Comparison of ENCODE assay signal across 3 cellular contexts in genomic region chr7:27593226-27593625, GRCh38.
A peak's percentile ranks its signal among the peaks of the same experiment; 100 is the strongest.
TF ChIP-seq lines count a peak whose summit lies in the region.

No MANE protein-coding gene starts in this region.

TF ChIP-seq in GM12891, 5 proteins besides CTCF, POLR2A, EP300 and RAD21:
- TF ChIP-seq POLR2AphosphoS5 (IDR thresholded peaks at IDR 0.05; ENCODE audit: low read depth, low read length) = no peak
- no peak for TF ChIP-seq POU2F2 (IDR thresholded peaks at IDR 0.05; ENCODE audit: low read depth, low read length)
- no peak for TF ChIP-seq SPI1 (IDR thresholded peaks at IDR 0.05; ENCODE audit: low read depth, low read length)
- TF ChIP-seq TAF1 (IDR thresholded peaks at IDR 0.05; ENCODE audit: low read depth, low read length) = no peak
- no peak for TF ChIP-seq PAX5 (IDR thresholded peaks at IDR 0.05; ENCODE audit: insufficient read depth, low read length, severe bottlenecking)

TF ChIP-seq in IMR-90, 13 proteins besides CTCF, POLR2A, EP300 and RAD21:
- TF ChIP-seq USF2 (IDR thresholded peaks at IDR 0.05; ENCODE audit: low read depth, low read length) (no peak), NFE2L2 (IDR thresholded peaks at IDR 0.05; ENCODE audit: low read depth, low read length) (no peak), BHLHE40 (IDR thresholded peaks at IDR 0.05; ENCODE audit: low read depth, low read length) (no peak), FOS (IDR thresholded peaks at IDR 0.05; ENCODE audit: low read depth, low read length) (no peak), ELK1 (IDR thresholded peaks at IDR 0.05; ENCODE audit: borderline replicate concordance, low read depth, low read length) (no peak), CHD1 (IDR thresholded peaks at IDR 0.05; ENCODE audit: low read depth, low read length) (no peak), MAFK (IDR thresholded peaks at IDR 0.05; ENCODE audit: low read depth, low read length) (no peak), RCOR1 (IDR thresholded peaks at IDR 0.05; ENCODE audit: insufficient replicate concordance, low read length) (no peak), MXI1 (IDR thresholded peaks at IDR 0.05; ENCODE audit: borderline replicate concordance, low read depth, low read length) (no peak), SMC3 (IDR thresholded peaks at IDR 0.05; ENCODE audit: low read depth, low read length) (no peak), RFX5 (IDR thresholded peaks at IDR 0.05; ENCODE audit: low read depth, low read length) (no peak), CEBPB (IDR thresholded peaks at IDR 0.05; ENCODE audit: low read depth, low read length) (no peak), MAZ (IDR thresholded peaks at IDR 0.05; ENCODE audit: borderline replicate concordance, low read depth, low read length) (no peak)

TF ChIP-seq in endothelial cell of umbilical vein, 7 proteins besides CTCF, POLR2A, EP300 and RAD21:
- peak; percentile 61 for TF ChIP-seq FOS (IDR thresholded peaks at IDR 0.05; ENCODE audit: borderline replicate concordance, insufficient read depth, low read length)
- TF ChIP-seq, protein P1, sequence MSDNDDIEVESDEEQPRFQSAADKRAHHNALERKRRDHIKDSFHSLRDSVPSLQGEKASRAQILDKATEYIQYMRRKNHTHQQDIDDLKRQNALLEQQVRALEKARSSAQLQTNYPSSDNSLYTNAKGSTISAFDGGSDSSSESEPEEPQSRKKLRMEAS (IDR thresholded peaks at IDR 0.05; ENCODE audit: insufficient read depth, insufficient read length) = no peak
